In the genomic region with DNA sequence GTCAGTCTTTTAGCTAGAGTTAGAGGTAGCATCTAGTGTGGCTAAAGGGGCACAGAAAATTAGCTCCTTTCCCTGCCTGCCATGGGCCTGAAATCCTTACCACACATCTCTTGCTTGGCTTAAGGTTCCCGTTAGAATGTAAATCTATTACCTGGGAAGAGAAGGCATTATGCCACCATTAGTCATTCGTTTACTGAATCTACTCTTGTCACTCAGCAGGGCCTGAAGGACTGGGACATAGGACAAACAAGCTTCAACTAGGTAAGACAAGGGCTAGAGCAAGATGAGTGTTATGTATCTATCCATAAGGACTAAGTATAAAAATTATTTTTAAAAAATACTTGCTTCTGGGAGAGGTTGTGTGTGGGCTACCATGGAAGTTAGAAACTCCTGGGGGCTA, we compare ENCODE assay signal across 26 cellular contexts.
"Had no signal": no experiment of that assay in that cellular context is flagged by ENCODE, and none has a peak within 500 bp of the region (broad histone marks: within the 10 kb centered on the region; RNA-seq: fewer than 3 reads in every experiment).

No MANE protein-coding gene starts in this region.

- H3K4me1 ChIP-seq: esophagus muscularis mucosa, heart right ventricle, left ventricle myocardium inferior, lower lobe of right lung, prostate gland, right atrium auricular region, stomach, thyroid gland, vagina had no signal

- H3K4me3 ChIP-seq: esophagus muscularis mucosa, heart right ventricle, left ventricle myocardium inferior, lower lobe of right lung, prostate gland, right atrium auricular region, smooth muscle cell, stomach, thyroid gland, vagina had no signal

- H3K27ac ChIP-seq: esophagus muscularis mucosa, heart right ventricle, left ventricle myocardium inferior, lower lobe of right lung, prostate gland, stomach, thyroid gland, vagina had no signal

- H3K36me3 ChIP-seq: esophagus muscularis mucosa, heart right ventricle, left ventricle myocardium inferior, lower lobe of right lung, prostate gland, right atrium auricular region, stomach, thyroid gland, vagina had no signal

- H3K4me2 ChIP-seq: smooth muscle cell had no signal

- H3K27me3 ChIP-seq: esophagus muscularis mucosa, heart right ventricle, right atrium auricular region, stomach, thyroid gland, vagina had no signal

- DNase-seq: dermis blood vessel endothelial cell; effector memory CD4-positive, alpha-beta T cell; foreskin melanocyte; glutamatergic neuron; heart right ventricle; hippocampal formation; left cardiac atrium; left ventricle myocardium inferior; lower lobe of right lung; naive thymus-derived CD8-positive, alpha-beta T cell; nephron progenitor cell; nucleus accumbens; stimulated activated CD4-positive, alpha-beta T cell treated with anti-CD3 and anti-CD28 coated beads, Interleukin-12 subunit alpha, Interleukin-12 subunit beta, amount 100 ng/mL, for 4 hours; stimulated activated CD4-positive, alpha-beta T cell treated with anti-CD3 and anti-CD28 coated beads, Interleukin-1b, Interleukin-23, amount 100 ng/mL, for 48 hours; stimulated activated CD4-positive, alpha-beta T cell treated with anti-CD3 and anti-CD28 coated beads, Interleukin-4, amount 100 ng/mL, for 1 hour; stimulated activated CD8-positive, alpha-beta memory T cell treated with anti-CD3 and anti-CD28 coated beads, Interleukin-4, amount 100 ng/mL, for 48 hours; stimulated activated naive CD4-positive, alpha-beta T cell; stomach; thyroid gland had no signal

- ATAC-seq: heart right ventricle; left cardiac atrium; lower lobe of right lung; naive thymus-derived CD8-positive, alpha-beta T cell; sciatic nerve had no signal

- H3K9me3 ChIP-seq: esophagus muscularis mucosa, heart right ventricle, left ventricle myocardium inferior, lower lobe of right lung, prostate gland, right atrium auricular region, stomach, thyroid gland, vagina had no signal

- FAIRE-seq: islet of Langerhans had no signal
